ENCODE assay signal across 7 cellular contexts in the genomic region with DNA sequence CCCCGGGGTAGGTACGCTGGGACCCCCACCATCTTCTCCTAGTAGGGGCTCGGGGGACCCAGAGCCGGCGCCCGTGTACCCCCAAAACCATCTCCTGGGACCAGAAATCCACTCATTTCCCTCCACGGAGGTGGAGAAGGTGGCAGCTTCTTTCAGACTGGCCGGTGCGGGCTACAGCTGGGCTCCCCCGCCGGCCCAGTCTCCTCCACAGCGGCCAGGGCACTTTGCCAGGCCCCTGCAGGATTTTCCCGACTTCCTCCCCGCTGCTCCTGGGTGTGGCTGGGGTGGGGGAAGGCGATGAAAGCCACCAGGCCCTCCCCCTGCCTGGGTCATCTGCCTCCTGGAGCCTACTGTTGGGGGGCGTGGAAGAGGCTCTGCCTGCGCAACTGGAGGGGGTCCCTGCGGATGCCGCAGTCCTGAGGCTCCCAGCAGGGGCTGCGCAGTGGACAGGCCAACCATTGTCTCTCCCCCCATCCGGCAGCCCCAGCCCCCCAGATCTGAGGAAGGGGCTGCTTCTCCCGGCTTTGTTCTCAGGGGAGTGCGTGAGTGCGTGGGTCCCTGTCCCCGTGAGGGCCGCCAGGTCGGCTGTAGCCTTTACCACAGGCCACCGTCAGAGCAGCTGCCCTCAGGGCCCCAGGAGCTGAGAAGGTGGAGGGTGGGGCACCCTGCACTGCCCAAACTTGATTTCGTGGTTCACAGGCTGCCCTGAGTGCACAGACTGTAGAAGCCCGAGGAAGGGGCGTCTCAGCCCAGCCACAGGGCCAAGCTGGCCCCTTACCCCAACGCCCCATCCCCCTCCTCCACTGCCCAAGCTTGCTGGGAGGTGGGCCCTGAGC. TPM values are rescaled to one million over a fixed set of nuclear protein-coding genes. Genes with fewer than 3 reads are reported as not detected.
DNase-seq lines count a peak whose midpoint lies in the region; ATAC-seq, FAIRE-seq and TF ChIP-seq lines count a peak whose summit lies in the region.

No MANE protein-coding gene starts in this region.

- 23 to 27% methylated on average over 32 of the region's 32 CpGs for WGBS in lung, 2 donors

- peak; percentile 87 for DNase-seq in NCI-H226
- no peak for DNase-seq in chondrocyte (ENCODE audit: low spot score)
- peak; percentile 79 for DNase-seq in lung (ENCODE audit: low spot score)
- peak; percentile 74 for DNase-seq in urothelium cell line (ENCODE audit: low spot score)

- H3K36me3 Mint-ChIP-seq in chondrocyte (ENCODE audit: low read depth), result no peaks in the 10 kb centered on the region

- no peaks in the 10 kb centered on the region for H3K27me3 Mint-ChIP-seq in chondrocyte (ENCODE audit: low read depth)

- ATAC-seq in lung (ENCODE audit: insufficient read depth, low FRiP score) (no peak), GM21737 (IDR thresholded peaks at IDR 0.05; ENCODE audit: unreplicated experiment) (no peak), HG02938 (IDR thresholded peaks at IDR 0.05; ENCODE audit: unreplicated experiment) (no peak)

- peaks cover 0 to 35% of the 10 kb centered on the region in 2 donors for H3K4me1 ChIP-seq in lung (ENCODE audit: control insufficient read depth in 2 of 2, insufficient read depth in 2 of 2, low read length in 2 of 2)

- FAIRE-seq in urothelium cell line (lab: Jason Lieb, UNC), result no peak

- no peaks in the 10 kb centered on the region for H3K9me3 Mint-ChIP-seq in chondrocyte (ENCODE audit: low read depth)

- TF ChIP-seq CTCF in chondrocyte (IDR thresholded peaks at IDR 0.05), result no peak
- TF ChIP-seq CTCF in lung (IDR thresholded peaks at IDR 0.05; ENCODE audit: control extremely low read depth, extremely low read depth), result no peak

- H3K4me3 ChIP-seq in GM08714 (ENCODE audit: low read length) (peak overlapping the region; percentile 30), lung (peak overlapping the region; percentile 17)

- H3K9me3 ChIP-seq in lung (ENCODE audit: control insufficient read depth in 2 of 2, insufficient read depth in 1 of 2, low read length in 1 of 2), result no peaks in the 10 kb centered on the region

- peak overlapping the region; percentile 76 for H3K4me3 Mint-ChIP-seq in chondrocyte (ENCODE audit: unreplicated experiment)

- H3K27me3 ChIP-seq in lung (ENCODE audit: control insufficient read depth, insufficient read depth), result no peaks in the 10 kb centered on the region

- peak overlapping the region; percentile 66 for H3K27ac Mint-ChIP-seq in chondrocyte (ENCODE audit: unreplicated experiment)

- peak overlapping the region in 1 of 2 donors; percentile 66 for H3K27ac ChIP-seq in lung (ENCODE audit: low read depth in 1 of 2, low read length in 1 of 2)

- no peaks in the 10 kb centered on the region for H3K36me3 ChIP-seq in lung (ENCODE audit: control insufficient read depth in 2 of 2, insufficient read depth in 2 of 2, low read length in 2 of 2)

- peaks cover 32% of the 10 kb centered on the region for H3K4me1 Mint-ChIP-seq in chondrocyte (ENCODE audit: low read depth)

RNA-seq across cellular contexts. Expression of a gene that starts 1.3 kb away (rescaled TPM):
- total RNA-seq in chondrocyte, result 138 to 221 TPM (median 219 TPM) in 3 replicates
- total RNA-seq in lung, result 100 to 1,000 TPM; 103 to 124 TPM
- 10 to 100 TPM; 30.7 to 67.4 TPM for polyA plus RNA-seq in lung

RNA-seq across cellular contexts. Expression of a gene that starts 7.9 kb away (rescaled TPM):
- 28.5 to 42.8 TPM (median 42.2 TPM) in 3 replicates for total RNA-seq in chondrocyte
- total RNA-seq in lung, result 10 to 100 TPM; 12.7 to 53.6 TPM
- 100 to 1,000 TPM; 208 to 234 TPM for polyA plus RNA-seq in lung

RNA-seq across cellular contexts. Expression of a gene that starts 21.3 kb away (rescaled TPM):
- total RNA-seq in chondrocyte (56.6 to 137 TPM (median 136 TPM) in 3 replicates), lung (10 to 100 TPM; 13.5 to 47.9 TPM)
- polyA plus RNA-seq in lung, result 10 to 100 TPM; 16.6 to 37.7 TPM

RNA-seq across cellular contexts. Expression of a gene that starts 39.3 kb away (rescaled TPM):
- 0.12 to 0.37 TPM (median 0.31 TPM) in 3 replicates for total RNA-seq in chondrocyte
- under 1 TPM in 1 of 2 donors, not detected in 1; 0.15 TPM for total RNA-seq in lung
- polyA plus RNA-seq in lung, result under 1 TPM; 0.06 to 0.45 TPM

RNA-seq across cellular contexts. Expression of a gene that starts 52.9 kb away (rescaled TPM):
- total RNA-seq in chondrocyte, result not detected in 3 replicates
- total RNA-seq in lung, result 1 to 10 TPM in 1 of 2 donors, under 1 TPM in 1; 0.54 to 2.4 TPM
- polyA plus RNA-seq in lung, result 1 to 10 TPM in 1 of 2 donors, under 1 TPM in 1; 0.57 to 2.3 TPM
